In genomic region chr2:20532634-20533437, GRCh38 we compare ENCODE assay signal across 20 cellular contexts.
DNase-seq lines count a peak whose midpoint lies in the region; TF ChIP-seq lines count a peak whose summit lies in the region.
"Had no signal": no experiment of that assay in that cellular context is flagged by ENCODE, and none has a peak within 500 bp of the region (broad histone marks: within the 10 kb centered on the region; RNA-seq: fewer than 3 reads in every experiment).

No MANE protein-coding gene starts in this region.

- H3K36me3 ChIP-seq in BLaER1 treated with 17β-estradiol and CSF1 and Interleukin-3, amounts not matched to agents 10 nM and 100 nM, result no peaks in the 10 kb centered on the region
- H3K36me3 ChIP-seq in NT2/D1 (ENCODE audit: insufficient read depth, insufficient read length, low read length), result no peaks in the 10 kb centered on the region
- H3K36me3 ChIP-seq in neural progenitor cell, result no peaks in the 10 kb centered on the region
- no peaks in the 10 kb centered on the region for H3K36me3 ChIP-seq in BE2C
- H3K36me3 ChIP-seq: breast epithelium, heart left ventricle, left lung, transverse colon had no signal

- no peaks in the 10 kb centered on the region for H4K20me1 ChIP-seq in BLaER1 treated with 17β-estradiol and CSF1 and Interleukin-3, amounts not matched to agents 10 nM and 100 nM
- no peaks in the 10 kb centered on the region for H4K20me1 ChIP-seq in neural progenitor cell (ENCODE audit: low read depth)

- no peak overlapping the region for H3K27ac ChIP-seq in BLaER1 treated with 17β-estradiol and CSF1 and Interleukin-3, amounts not matched to agents 10 nM and 100 nM
- no peak overlapping the region for H3K27ac ChIP-seq in neural progenitor cell
- H3K27ac ChIP-seq: breast epithelium, coronary artery, GM23248, transverse colon had no signal

- H3K9me3 ChIP-seq in BLaER1 treated with 17β-estradiol and CSF1 and Interleukin-3, amounts not matched to agents 10 nM and 100 nM (replicated peaks in 1 of 11), result no peaks in the 10 kb centered on the region
- H3K9me3 ChIP-seq in NT2/D1 (ENCODE audit: insufficient read depth, low read length) (no peaks in the 10 kb centered on the region), neural progenitor cell (ENCODE audit: low read depth) (no peaks in the 10 kb centered on the region), BE2C (no peaks in the 10 kb centered on the region)
- H3K9me3 ChIP-seq: breast epithelium, heart left ventricle, left lung, transverse colon had no signal

- peaks cover 6% of the 10 kb centered on the region for H3F3A ChIP-seq in neural progenitor cell (ENCODE audit: low read depth)

- H3K4me1 Mint-ChIP-seq in neural progenitor cell, result peaks cover 53% of the 10 kb centered on the region
- H3K4me1 Mint-ChIP-seq: activated CD4-positive, alpha-beta memory T cell treated with anti-CD3 and anti-CD28 coated beads, Interleukin-2, amount 10 ng/mL, durations not matched to agents 7 days and 5 days; IgD-negative memory B cell had no signal

- peak overlapping the region; percentile 35 for H3K4me3 Mint-ChIP-seq in neural progenitor cell
- H3K4me3 Mint-ChIP-seq: activated CD4-positive, alpha-beta memory T cell treated with anti-CD3 and anti-CD28 coated beads, Interleukin-2, amount 10 ng/mL, durations not matched to agents 7 days and 5 days; IgD-negative memory B cell had no signal

- no peak overlapping the region for H3K4me3 ChIP-seq in BLaER1 treated with 17β-estradiol and CSF1 and Interleukin-3, amounts not matched to agents 10 nM and 100 nM
- no peak overlapping the region for H3K4me3 ChIP-seq in NT2/D1 (ENCODE audit: insufficient read length, low read depth)
- H3K4me3 ChIP-seq in neural progenitor cell, result no peak overlapping the region
- H3K4me3 ChIP-seq in BE2C (ENCODE audit: low read depth, low read length), result no peak overlapping the region
- H3K4me3 ChIP-seq: breast epithelium, coronary artery, GM23248, heart left ventricle, left lung, transverse colon had no signal

- H3K27me3 Mint-ChIP-seq in neural progenitor cell (ENCODE audit: insufficient read depth, low read depth), result peaks cover 20% of the 10 kb centered on the region

- DNase-seq in NT2/D1 (ENCODE audit: low read depth, low spot score), result peak; percentile 57
- DNase-seq in iPS-NIHi7 (ENCODE audit: extremely low spot score), result peak; percentile 53
- DNase-seq in neural progenitor cell (ENCODE audit: low spot score), result peak; percentile 35
- DNase-seq in NCI-H2171 (lab: John Stamatoyannopoulos, UW), result no peak
- no peak for DNase-seq in BE2C
- no peak for DNase-seq in globus pallidus (ENCODE audit: low spot score)
- no peak for DNase-seq in NCI-H510A treated with DMSO at 0.1 percent for 48 hours (lab: John Stamatoyannopoulos, UW)
- DNase-seq: activated CD4-positive, alpha-beta memory T cell treated with anti-CD3 and anti-CD28 coated beads, Interleukin-2, amount 10 ng/mL, durations not matched to agents 7 days and 5 days; EL; GM23248; left lung; NCI-H524; occipital lobe; RPMI8226; transverse colon had no signal

- no peaks in the 10 kb centered on the region for H3K9me3 Mint-ChIP-seq in neural progenitor cell
- H3K9me3 Mint-ChIP-seq: activated CD4-positive, alpha-beta memory T cell treated with anti-CD3 and anti-CD28 coated beads, Interleukin-2, amount 10 ng/mL, durations not matched to agents 7 days and 5 days; IgD-negative memory B cell had no signal

- TF ChIP-seq CTCF in neural progenitor cell (IDR thresholded peaks at IDR 0.05) (no peak), BE2C (IDR thresholded peaks at IDR 0.05; ENCODE audit: low read depth, low read length) (no peak)

- no peak overlapping the region for H2AFZ ChIP-seq in neural progenitor cell (replicated peaks)
- H2AFZ ChIP-seq: GM23248 had no signal

- H3K79me2 ChIP-seq in neural progenitor cell (ENCODE audit: low read depth), result no peaks in the 10 kb centered on the region

- H3K4me2 ChIP-seq in BLaER1 treated with 17β-estradiol and CSF1 and Interleukin-3, amounts not matched to agents 10 nM and 100 nM, result peak overlapping the region in 8 of 11 experiments; percentile 18 to 72 (median 60); a peak in 13 of 22 replicates
- no peak overlapping the region for H3K4me2 ChIP-seq in neural progenitor cell

- no peaks in the 10 kb centered on the region for H3K36me3 Mint-ChIP-seq in neural progenitor cell

- peaks cover under 1 to 94% (median 67%) of the 10 kb centered on the region in 10 experiments; a peak in 18 of 20 replicates for H3K4me1 ChIP-seq in BLaER1 treated with 17β-estradiol and CSF1 and Interleukin-3, amounts not matched to agents 10 nM and 100 nM
- H3K4me1 ChIP-seq in NT2/D1 (ENCODE audit: insufficient read depth, insufficient read length), result peaks cover 23% of the 10 kb centered on the region
- H3K4me1 ChIP-seq in neural progenitor cell, result peaks cover 23% of the 10 kb centered on the region
- peaks cover 33% of the 10 kb centered on the region for H3K4me1 ChIP-seq in BE2C
- H3K4me1 ChIP-seq: left lung, transverse colon had no signal

- H3K27ac Mint-ChIP-seq in neural progenitor cell, result peak overlapping the region; percentile 83
- H3K27ac Mint-ChIP-seq: activated CD4-positive, alpha-beta memory T cell treated with anti-CD3 and anti-CD28 coated beads, Interleukin-2, amount 10 ng/mL, durations not matched to agents 7 days and 5 days; IgD-negative memory B cell had no signal

- no peak overlapping the region for H3K9ac ChIP-seq in BLaER1 treated with 17β-estradiol and CSF1 and Interleukin-3, amounts not matched to agents 10 nM and 100 nM
- H3K9ac ChIP-seq in NT2/D1 (ENCODE audit: insufficient read length, low read depth), result peak overlapping the region; percentile 42
- no peak overlapping the region for H3K9ac ChIP-seq in neural progenitor cell
- H3K9ac ChIP-seq: GM23248 had no signal

- H3K27me3 ChIP-seq in BLaER1 treated with 17β-estradiol and CSF1 and Interleukin-3, amounts not matched to agents 10 nM and 100 nM, result 0 out of 22 replicates have a peak, but pooled peaks cover 0 to 3% (median 0%) of the 10 kb centered on the region in 11 experiments
- H3K27me3 ChIP-seq in NT2/D1 (ENCODE audit: insufficient read depth, insufficient read length), result no peaks in the 10 kb centered on the region
- no peaks in the 10 kb centered on the region for H3K27me3 ChIP-seq in neural progenitor cell
- no peaks in the 10 kb centered on the region for H3K27me3 ChIP-seq in BE2C
- H3K27me3 ChIP-seq: breast epithelium, heart left ventricle, left lung, transverse colon had no signal

Comparison
In these comparisons a context has a peak if more than half of its experiments do, and no peak if none do; other contexts are left out.
1. DNase-seq: peak in NT2/D1 (single experiment), iPS-NIHi7 (single experiment) and neural progenitor cell (single experiment); none in NCI-H2171 (single experiment), BE2C (single experiment), globus pallidus (single experiment) and NCI-H510A treated with DMSO at 0.1 percent for 48 hours (single experiment).